In the genomic region with DNA sequence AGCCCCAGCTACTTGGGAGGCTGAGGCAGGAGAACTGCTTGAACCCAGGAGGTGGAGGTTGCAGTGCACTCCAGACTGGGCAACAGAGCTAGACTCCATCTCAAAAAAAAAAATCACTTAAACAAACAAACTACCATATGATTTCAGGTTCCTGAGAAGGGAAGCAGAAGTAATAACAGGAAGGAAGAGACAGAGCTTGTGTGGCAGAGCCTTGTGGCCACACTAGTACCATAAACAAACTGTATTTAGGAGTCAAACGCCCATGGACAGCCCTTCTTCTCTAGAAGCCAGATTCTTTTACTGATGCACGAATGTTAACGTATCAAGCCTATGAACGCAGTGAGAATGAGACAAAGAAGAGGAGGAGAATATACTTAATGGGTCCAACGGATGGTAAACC, we compare ENCODE assay signal across 20 cellular contexts. TPM values are rescaled to one million over a fixed set of nuclear protein-coding genes. Genes with fewer than 3 reads are reported as not detected.
DNase-seq lines count a peak whose midpoint lies in the region; ATAC-seq and TF ChIP-seq lines count a peak whose summit lies in the region.
"Had no signal": no experiment of that assay in that cellular context is flagged by ENCODE, and none has a peak within 500 bp of the region (broad histone marks: within the 10 kb centered on the region; RNA-seq: fewer than 3 reads in every experiment).

No MANE protein-coding gene starts in this region.

- ATAC-seq in mucosa of descending colon, result peak; percentile 34
- ATAC-seq in HG03175 (IDR thresholded peaks at IDR 0.05; ENCODE audit: unreplicated experiment), result no peak
- ATAC-seq: activated T-cell treated with anti-CD3 and anti-CD28 coated beads, Interleukin-2, amount 50 U/mL, for 72 hours; HCT116; left colon had no signal

- peak overlapping the region in 1 of 8 donors; percentile 51 for H3K27ac Mint-ChIP-seq in CD8-positive, alpha-beta memory T cell
- H3K27ac Mint-ChIP-seq: activated T-cell treated with anti-CD3 and anti-CD28 coated beads, Interleukin-2, amount 50 U/mL, for 72 hours had no signal

- no peak overlapping the region for H3K27ac ChIP-seq in CD8-positive, alpha-beta memory T cell (ENCODE audit: low read depth, low read length)
- H3K27ac ChIP-seq: Peyer's patch, uterus, WERI-Rb-1 had no signal

- POLR2A ChIA-PET in CD8-positive, alpha-beta memory T cell (lab: Charles Lee), result no interaction called here

- H3K4me3 ChIP-seq in CD8-positive, alpha-beta memory T cell (ENCODE audit: low read length), result no peak overlapping the region
- H3K4me3 ChIP-seq in mucosa of descending colon, result no peak overlapping the region
- H3K4me3 ChIP-seq: uterus had no signal

- H3K4me1 ChIP-seq in CD8-positive, alpha-beta memory T cell (ENCODE audit: insufficient read depth, low read length), result peaks cover 14% of the 10 kb centered on the region
- peaks cover 7% of the 10 kb centered on the region for H3K4me1 ChIP-seq in mucosa of descending colon (ENCODE audit: low read depth)
- H3K4me1 ChIP-seq: uterus had no signal

- H3K27me3 Mint-ChIP-seq in CD8-positive, alpha-beta memory T cell, result no peaks in the 10 kb centered on the region

- H3K36me3 Mint-ChIP-seq in CD8-positive, alpha-beta memory T cell, result peaks cover 0 to 79% (median 12%) of the 10 kb centered on the region in 3 donors

- no peaks in the 10 kb centered on the region for H3K9me3 ChIP-seq in CD8-positive, alpha-beta memory T cell (ENCODE audit: low read length)
- H3K9me3 ChIP-seq in mucosa of descending colon, result no peaks in the 10 kb centered on the region
- H3K9me3 ChIP-seq: Peyer's patch, uterus had no signal

- H3K4me3 Mint-ChIP-seq in CD8-positive, alpha-beta memory T cell, result peak overlapping the region in 4 of 7 donors; percentile 0 to 82 (median 42)
- H3K4me3 Mint-ChIP-seq: activated T-cell treated with anti-CD3 and anti-CD28 coated beads, Interleukin-2, amount 50 U/mL, for 72 hours had no signal

- no peaks in the 10 kb centered on the region for H3K27me3 ChIP-seq in CD8-positive, alpha-beta memory T cell (ENCODE audit: insufficient read depth, low read length, poor library complexity, severe bottlenecking)
- H3K27me3 ChIP-seq: Peyer's patch, uterus had no signal

- intact Hi-C loops in mucosa of descending colon (cut with DNase I, micrococcal nuclease), result no loop called here

- no peak for TF ChIP-seq CTCF in mucosa of descending colon (IDR thresholded peaks at IDR 0.05)

- DNase-seq in Ammon's horn (ENCODE audit: low spot score) (peak; percentile 42), SKM-1 treated with dmso at 0.1 percent for 144 hours (lab: John Stamatoyannopoulos, UW; ENCODE audit: unreplicated experiment) (peak; percentile 37), mucosa of descending colon (no peak), NCI-H2107 treated with DMSO at 0.1 percent for 48 hours (lab: John Stamatoyannopoulos, UW; ENCODE audit: unreplicated experiment) (no peak), DMS153 (lab: John Stamatoyannopoulos, UW) (no peak), NCI-H1092 treated with DMSO at 0.1 percent for 48 hours (lab: John Stamatoyannopoulos, UW) (no peak)
- no peak for DNase-seq in CD8-positive, alpha-beta memory T cell
- DNase-seq: activated T-cell treated with anti-CD3 and anti-CD28 coated beads, Interleukin-2, amount 50 U/mL, for 72 hours; dermis blood vessel endothelial cell; foreskin melanocyte; left colon; NCI-H1417; NCI-H2171 treated with DMSO at 0.1 percent for 48 hours; NCI-H748 treated with DMSO at 0.1 percent for 48 hours; Peyer's patch; stimulated activated CD4-positive, alpha-beta T cell treated with anti-CD3 and anti-CD28 coated beads, Interleukin-2, amount 100 ng/mL, for 24 hours; uterus; WERI-Rb-1 had no signal

- CTCF ChIA-PET in CD8-positive, alpha-beta memory T cell (lab: Charles Lee), result no interaction called here

- peaks cover 67 to 85% (median 76%) of the 10 kb centered on the region in 3 donors for H3K4me1 Mint-ChIP-seq in CD8-positive, alpha-beta memory T cell

- no peaks in the 10 kb centered on the region for H3K9me3 Mint-ChIP-seq in CD8-positive, alpha-beta memory T cell
- H3K9me3 Mint-ChIP-seq: activated T-cell treated with anti-CD3 and anti-CD28 coated beads, Interleukin-2, amount 50 U/mL, for 72 hours had no signal

- H3K36me3 ChIP-seq in CD8-positive, alpha-beta memory T cell (ENCODE audit: insufficient read depth, low read length), result peaks cover 5% of the 10 kb centered on the region
- no peaks in the 10 kb centered on the region for H3K36me3 ChIP-seq in mucosa of descending colon (ENCODE audit: low read depth)
- H3K36me3 ChIP-seq: uterus had no signal

RNA-seq across cellular contexts. Expression of a gene that starts 12.0 kb away (rescaled TPM):
- total RNA-seq in CD8-positive, alpha-beta memory T cell, result 10 to 100 TPM; 17.3 to 18.0 TPM
- 9.6 TPM for polyA plus RNA-seq in CD8-positive, alpha-beta memory T cell
- total RNA-seq in mucosa of descending colon, result 10 to 100 TPM; 34.4 to 42.0 (median 37.5) TPM

Comparison
In these comparisons a context has a peak if more than half of its experiments do, and no peak if none do; other contexts are left out.
1. DNase-seq: peak in Ammon's horn (single experiment) and SKM-1 treated with dmso at 0.1 percent for 144 hours (single experiment); none in CD8-positive, alpha-beta memory T cell (0 of 5), mucosa of descending colon (0 of 3), NCI-H2107 treated with DMSO at 0.1 percent for 48 hours (single experiment), DMS153 (single experiment) and NCI-H1092 treated with DMSO at 0.1 percent for 48 hours (single experiment).